Comparison of ENCODE assay signal across 8 cellular contexts in genomic region chr1:236120725-236121153, GRCh38. TPM values are rescaled to one million over a fixed set of nuclear protein-coding genes. Genes with fewer than 3 reads are reported as not detected.
DNase-seq lines count a peak whose midpoint lies in the region; ATAC-seq and TF ChIP-seq lines count a peak whose summit lies in the region.
"Had no signal": no experiment of that assay in that cellular context is flagged by ENCODE, and none has a peak within 500 bp of the region (broad histone marks: within the 10 kb centered on the region; RNA-seq: fewer than 3 reads in every experiment).

No MANE protein-coding gene starts in this region.

- no peak overlapping the region for H3K4me3 Mint-ChIP-seq in neural crest cell

- DNase-seq in Jurkat, Clone E6-1 (ENCODE audit: low read depth, low spot score), result peak; percentile 32
- DNase-seq in neural crest cell (ENCODE audit: low read depth, low spot score), result no peak
- no peak for DNase-seq in hepatic stellate cell (ENCODE audit: low spot score)
- DNase-seq in midbrain (lab: John Stamatoyannopoulos, UW), result no peak
- DNase-seq in C1 segment of cervical spinal cord (lab: John Stamatoyannopoulos, UW), result no peak
- DNase-seq: activated CD4-positive, alpha-beta T cell treated with anti-CD3 and anti-CD28 coated beads, Interleukin-2, amount 50 U/mL, for 48 hours had no signal

- H3K27me3 Mint-ChIP-seq in neural crest cell (ENCODE audit: low read depth), result no peaks in the 10 kb centered on the region

- H3K27ac Mint-ChIP-seq in neural crest cell (ENCODE audit: unreplicated experiment), result peak overlapping the region; percentile 33

- no peaks in the 10 kb centered on the region for H3K9me3 Mint-ChIP-seq in neural crest cell

- H3K4me1 Mint-ChIP-seq in neural crest cell, result peaks cover 15% of the 10 kb centered on the region

- no peaks in the 10 kb centered on the region for H3K36me3 Mint-ChIP-seq in neural crest cell (ENCODE audit: low read depth)

- no peak overlapping the region for H3K4me3 ChIP-seq in Jurkat, Clone E6-1 (ENCODE audit: low read length)

- no peak for TF ChIP-seq CTCF in neural crest cell (conservative IDR thresholded peaks at IDR 0.05)

- peak; percentile 47 for ATAC-seq in GM18858 (IDR thresholded peaks at IDR 0.05; ENCODE audit: unreplicated experiment)
- ATAC-seq in GM21529 (IDR thresholded peaks at IDR 0.05; ENCODE audit: unreplicated experiment), result peak; percentile 57

RNA-seq across cellular contexts. Expression of gene GPR137B, which starts 21.6 kb away (rescaled TPM):
- polyA plus RNA-seq in Jurkat, Clone E6-1 (2012; ENCODE audit: insufficient read depth, insufficient read length), result 11.5 TPM
- 11.8 and 12.4 TPM in 2 replicates for total RNA-seq in neural crest cell

RNA-seq across cellular contexts. Expression of gene NID1, which starts 55.8 kb away (rescaled TPM):
- not detected for polyA plus RNA-seq in Jurkat, Clone E6-1 (2012; ENCODE audit: insufficient read depth, insufficient read length)
- 88.7 and 90.3 TPM in 2 replicates for total RNA-seq in neural crest cell
